ENCODE assay signal across 1 cellular context in genomic region chr15:79972861-79973260, GRCh38.
TF ChIP-seq lines count a peak whose summit lies in the region.

No MANE protein-coding gene starts in this region.

TF ChIP-seq in HepG2, 621 proteins besides CTCF, POLR2A, EP300 and RAD21:
- TF ChIP-seq SKI (IDR thresholded peaks at IDR 0.05; ENCODE audit: partially characterized antibody) (peak; percentile 60), NR2F1 (CRISPR knock-in tag; IDR thresholded peaks at IDR 0.05) (peak; percentile 72 to 78), RARA (CRISPR knock-in tag; IDR thresholded peaks at IDR 0.05) (peak; percentile 85), SRSF1 (optimal IDR thresholded peaks at IDR 0.05; ENCODE audit: low read depth, low read length) (no peak), NR2F2 (IDR thresholded peaks at IDR 0.05; ENCODE audit: borderline replicate concordance, low read depth) (peak; percentile 83), THRA (CRISPR knock-in tag; IDR thresholded peaks at IDR 0.05; ENCODE audit: borderline replicate concordance) (peak; percentile 45; the same call in 1 of the 2 replicates), MEF2D (CRISPR knock-in tag; IDR thresholded peaks at IDR 0.05) (no peak), BCL6 (CRISPR knock-in tag; IDR thresholded peaks at IDR 0.05) (peak; percentile 53; the same call in 1 of the 2 replicates), ZBTB40 (IDR thresholded peaks at IDR 0.05) (no peak), ZBTB40 (CRISPR knock-in tag; IDR thresholded peaks at IDR 0.05) (no peak), DBP (CRISPR knock-in tag; IDR thresholded peaks at IDR 0.05; ENCODE audit: not compliant biosample characterization) (no peak), ARID5B (CRISPR knock-in tag; IDR thresholded peaks at IDR 0.05) (0 out of 2 replicates have a peak, but pooled peaks have one; percentile 50), FOXA3 (CRISPR knock-in tag; IDR thresholded peaks at IDR 0.05) (0 out of 2 replicates have a peak, but pooled peaks have one; percentile 33), MTF2 (CRISPR knock-in tag; IDR thresholded peaks at IDR 0.05; ENCODE audit: borderline replicate concordance) (no peak), CEBPB (IDR thresholded peaks at IDR 0.05; ENCODE audit: borderline replicate concordance, low read depth, low read length) (peak; percentile 59; the same call in 1 of the 2 replicates), RXRB (CRISPR knock-in tag; IDR thresholded peaks at IDR 0.05; ENCODE audit: borderline replicate concordance) (peak; percentile 50; the same call in 1 of the 2 replicates), NR2F6 (IDR thresholded peaks at IDR 0.05) (peak; percentile 87), NR2F6 (CRISPR knock-in tag; IDR thresholded peaks at IDR 0.05) (peak; percentile 88), BRD4 (CRISPR knock-in tag; IDR thresholded peaks at IDR 0.05) (no peak), EEA1 (CRISPR knock-in tag; IDR thresholded peaks at IDR 0.05; ENCODE audit: borderline replicate concordance) (no peak), HNF4G (IDR thresholded peaks at IDR 0.05; ENCODE audit: borderline replicate concordance, low read depth, low read length) (peak; percentile 31; the same call in 1 of the 2 replicates), HNF4G (CRISPR knock-in tag; IDR thresholded peaks at IDR 0.05; ENCODE audit: borderline replicate concordance, low read depth) (no peak), SRF (IDR thresholded peaks at IDR 0.05; ENCODE audit: low read depth, low read length) (no peak), PTBP1 (IDR thresholded peaks at IDR 0.05; ENCODE audit: low read depth, low read length, poor library complexity, severe bottlenecking) (no peak), ZSCAN12 (CRISPR knock-in tag; IDR thresholded peaks at IDR 0.05) (no peak), HNF4A (CRISPR knock-in tag; IDR thresholded peaks at IDR 0.05) (0 out of 2 replicates have a peak, but pooled peaks have one; percentile 8), REPIN1 (CRISPR knock-in tag; IDR thresholded peaks at IDR 0.05; ENCODE audit: borderline replicate concordance, low read depth) (no peak), CEBPG (CRISPR knock-in tag; IDR thresholded peaks at IDR 0.05) (peak; percentile 73), HNRNPUL1 (IDR thresholded peaks at IDR 0.05; ENCODE audit: low read depth, low read length) (no peak), AFF4 (CRISPR knock-in tag; IDR thresholded peaks at IDR 0.05) (no peak), ZNF816 (CRISPR knock-in tag; IDR thresholded peaks at IDR 0.05; ENCODE audit: borderline replicate concordance) (no peak), ZNF792 (CRISPR knock-in tag; IDR thresholded peaks at IDR 0.05) (peak; percentile 73; the same call in 1 of the 2 replicates), KAT8 (CRISPR knock-in tag; IDR thresholded peaks at IDR 0.05) (no peak), TAF15 (IDR thresholded peaks at IDR 0.05; ENCODE audit: low read depth, low read length, poor library complexity, severe bottlenecking) (no peak), SOX13 (IDR thresholded peaks at IDR 0.05) (no peak), SOX13 (CRISPR knock-in tag; conservative IDR thresholded peaks at IDR 0.05 in 1 of 2, IDR thresholded peaks at IDR 0.05 in 1 of 2) (peak in 1 of 2 experiments; percentile 58; a peak in 1 of 4 replicates), ZNF274 (CRISPR knock-in tag; IDR thresholded peaks at IDR 0.05) (no peak)
